ENCODE assay signal across 1 cellular context in the genomic region with DNA sequence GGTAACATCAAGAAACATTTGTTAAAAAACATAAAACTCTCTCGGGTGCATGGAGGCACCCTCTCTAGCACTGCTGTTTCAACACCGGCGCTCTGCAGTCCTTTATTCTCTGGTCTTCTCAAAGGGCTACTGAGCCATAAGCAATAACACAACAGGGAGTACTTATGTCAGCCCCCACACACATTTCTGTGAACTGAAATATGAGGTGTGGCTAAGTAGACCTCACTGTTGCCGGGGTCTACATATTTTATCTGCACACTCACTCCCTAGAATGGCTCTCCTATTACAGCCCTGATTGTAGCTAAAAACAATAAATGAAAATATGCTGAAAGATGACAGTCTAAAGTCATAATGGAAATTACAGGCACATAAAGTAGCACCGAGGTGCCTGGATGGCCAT.
TF ChIP-seq lines count a peak whose summit lies in the region.

No MANE protein-coding gene starts in this region.

TF ChIP-seq in GM23338, 12 proteins besides CTCF, POLR2A, EP300 and RAD21 (continued from another document):
- TF ChIP-seq, protein P1, sequence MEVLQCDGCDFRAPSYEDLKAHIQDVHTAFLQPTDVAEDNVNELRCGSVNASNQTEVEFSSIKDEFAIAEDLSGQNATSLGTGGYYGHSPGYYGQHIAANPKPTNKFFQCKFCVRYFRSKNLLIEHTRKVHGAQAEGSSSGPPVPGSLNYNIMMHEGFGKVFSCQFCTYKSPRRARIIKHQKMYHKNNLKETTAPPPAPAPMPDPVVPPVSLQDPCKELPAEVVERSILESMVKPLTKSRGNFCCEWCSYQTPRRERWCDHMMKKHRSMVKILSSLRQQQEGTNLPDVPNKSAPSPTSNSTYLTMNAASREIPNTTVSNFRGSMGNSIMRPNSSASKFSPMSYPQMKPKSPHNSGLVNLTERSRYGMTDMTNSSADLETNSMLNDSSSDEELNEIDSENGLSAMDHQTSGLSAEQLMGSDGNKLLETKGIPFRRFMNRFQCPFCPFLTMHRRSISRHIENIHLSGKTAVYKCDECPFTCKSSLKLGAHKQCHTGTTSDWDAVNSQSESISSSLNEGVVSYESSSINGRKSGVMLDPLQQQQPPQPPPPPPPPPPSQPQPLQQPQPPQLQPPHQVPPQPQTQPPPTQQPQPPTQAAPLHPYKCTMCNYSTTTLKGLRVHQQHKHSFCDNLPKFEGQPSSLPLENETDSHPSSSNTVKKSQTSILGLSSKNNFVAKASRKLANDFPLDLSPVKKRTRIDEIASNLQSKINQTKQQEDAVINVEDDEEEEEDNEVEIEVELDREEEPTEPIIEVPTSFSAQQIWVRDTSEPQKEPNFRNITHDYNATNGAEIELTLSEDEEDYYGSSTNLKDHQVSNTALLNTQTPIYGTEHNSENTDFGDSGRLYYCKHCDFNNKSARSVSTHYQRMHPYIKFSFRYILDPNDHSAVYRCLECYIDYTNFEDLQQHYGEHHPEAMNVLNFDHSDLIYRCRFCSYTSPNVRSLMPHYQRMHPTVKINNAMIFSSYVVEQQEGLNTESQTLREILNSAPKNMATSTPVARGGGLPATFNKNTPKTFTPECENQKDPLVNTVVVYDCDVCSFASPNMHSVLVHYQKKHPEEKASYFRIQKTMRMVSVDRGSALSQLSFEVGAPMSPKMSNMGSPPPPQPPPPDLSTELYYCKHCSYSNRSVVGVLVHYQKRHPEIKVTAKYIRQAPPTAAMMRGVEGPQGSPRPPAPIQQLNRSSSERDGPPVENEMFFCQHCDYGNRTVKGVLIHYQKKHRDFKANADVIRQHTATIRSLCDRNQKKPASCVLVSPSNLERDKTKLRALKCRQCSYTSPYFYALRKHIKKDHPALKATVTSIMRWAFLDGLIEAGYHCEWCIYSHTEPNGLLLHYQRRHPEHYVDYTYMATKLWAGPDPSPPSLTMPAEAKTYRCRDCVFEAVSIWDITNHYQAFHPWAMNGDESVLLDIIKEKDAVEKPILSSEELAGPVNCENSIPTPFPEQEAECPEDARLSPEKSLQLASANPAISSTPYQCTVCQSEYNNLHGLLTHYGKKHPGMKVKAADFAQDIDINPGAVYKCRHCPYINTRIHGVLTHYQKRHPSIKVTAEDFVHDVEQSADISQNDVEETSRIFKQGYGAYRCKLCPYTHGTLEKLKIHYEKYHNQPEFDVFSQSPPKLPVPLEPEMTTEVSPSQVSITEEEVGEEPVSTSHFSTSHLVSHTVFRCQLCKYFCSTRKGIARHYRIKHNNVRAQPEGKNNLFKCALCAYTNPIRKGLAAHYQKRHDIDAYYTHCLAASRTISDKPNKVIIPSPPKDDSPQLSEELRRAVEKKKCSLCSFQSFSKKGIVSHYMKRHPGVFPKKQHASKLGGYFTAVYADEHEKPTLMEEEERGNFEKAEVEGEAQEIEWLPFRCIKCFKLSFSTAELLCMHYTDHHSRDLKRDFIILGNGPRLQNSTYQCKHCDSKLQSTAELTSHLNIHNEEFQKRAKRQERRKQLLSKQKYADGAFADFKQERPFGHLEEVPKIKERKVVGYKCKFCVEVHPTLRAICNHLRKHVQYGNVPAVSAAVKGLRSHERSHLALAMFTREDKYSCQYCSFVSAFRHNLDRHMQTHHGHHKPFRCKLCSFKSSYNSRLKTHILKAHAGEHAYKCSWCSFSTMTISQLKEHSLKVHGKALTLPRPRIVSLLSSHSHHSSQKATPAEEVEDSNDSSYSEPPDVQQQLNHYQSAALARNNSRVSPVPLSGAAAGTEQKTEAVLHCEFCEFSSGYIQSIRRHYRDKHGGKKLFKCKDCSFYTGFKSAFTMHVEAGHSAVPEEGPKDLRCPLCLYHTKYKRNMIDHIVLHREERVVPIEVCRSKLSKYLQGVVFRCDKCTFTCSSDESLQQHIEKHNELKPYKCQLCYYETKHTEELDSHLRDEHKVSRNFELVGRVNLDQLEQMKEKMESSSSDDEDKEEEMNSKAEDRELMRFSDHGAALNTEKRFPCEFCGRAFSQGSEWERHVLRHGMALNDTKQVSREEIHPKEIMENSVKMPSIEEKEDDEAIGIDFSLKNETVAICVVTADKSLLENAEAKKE (CRISPR knock-in tag; IDR thresholded peaks at IDR 0.05) = no peak
- TF ChIP-seq EZH2phosphoT487 (IDR thresholded peaks at IDR 0.05; ENCODE audit: unreplicated experiment) (no peak), JUNB (IDR thresholded peaks at IDR 0.05; ENCODE audit: unreplicated experiment) (no peak), ZNF331 (CRISPR knock-in tag; IDR thresholded peaks at IDR 0.05; ENCODE audit: low read depth) (no peak), ZNF114 (CRISPR knock-in tag; IDR thresholded peaks at IDR 0.05) (no peak), CREB1 (CRISPR knock-in tag; IDR thresholded peaks at IDR 0.05; ENCODE audit: low read depth) (no peak), POLR2AphosphoS5 (IDR thresholded peaks at IDR 0.05; ENCODE audit: low read depth) (no peak), EZH2 (IDR thresholded peaks at IDR 0.05; ENCODE audit: low read depth, unreplicated experiment) (no peak), NANOG (IDR thresholded peaks at IDR 0.05; ENCODE audit: borderline replicate concordance) (no peak)
- TF ChIP-seq, protein P2, sequence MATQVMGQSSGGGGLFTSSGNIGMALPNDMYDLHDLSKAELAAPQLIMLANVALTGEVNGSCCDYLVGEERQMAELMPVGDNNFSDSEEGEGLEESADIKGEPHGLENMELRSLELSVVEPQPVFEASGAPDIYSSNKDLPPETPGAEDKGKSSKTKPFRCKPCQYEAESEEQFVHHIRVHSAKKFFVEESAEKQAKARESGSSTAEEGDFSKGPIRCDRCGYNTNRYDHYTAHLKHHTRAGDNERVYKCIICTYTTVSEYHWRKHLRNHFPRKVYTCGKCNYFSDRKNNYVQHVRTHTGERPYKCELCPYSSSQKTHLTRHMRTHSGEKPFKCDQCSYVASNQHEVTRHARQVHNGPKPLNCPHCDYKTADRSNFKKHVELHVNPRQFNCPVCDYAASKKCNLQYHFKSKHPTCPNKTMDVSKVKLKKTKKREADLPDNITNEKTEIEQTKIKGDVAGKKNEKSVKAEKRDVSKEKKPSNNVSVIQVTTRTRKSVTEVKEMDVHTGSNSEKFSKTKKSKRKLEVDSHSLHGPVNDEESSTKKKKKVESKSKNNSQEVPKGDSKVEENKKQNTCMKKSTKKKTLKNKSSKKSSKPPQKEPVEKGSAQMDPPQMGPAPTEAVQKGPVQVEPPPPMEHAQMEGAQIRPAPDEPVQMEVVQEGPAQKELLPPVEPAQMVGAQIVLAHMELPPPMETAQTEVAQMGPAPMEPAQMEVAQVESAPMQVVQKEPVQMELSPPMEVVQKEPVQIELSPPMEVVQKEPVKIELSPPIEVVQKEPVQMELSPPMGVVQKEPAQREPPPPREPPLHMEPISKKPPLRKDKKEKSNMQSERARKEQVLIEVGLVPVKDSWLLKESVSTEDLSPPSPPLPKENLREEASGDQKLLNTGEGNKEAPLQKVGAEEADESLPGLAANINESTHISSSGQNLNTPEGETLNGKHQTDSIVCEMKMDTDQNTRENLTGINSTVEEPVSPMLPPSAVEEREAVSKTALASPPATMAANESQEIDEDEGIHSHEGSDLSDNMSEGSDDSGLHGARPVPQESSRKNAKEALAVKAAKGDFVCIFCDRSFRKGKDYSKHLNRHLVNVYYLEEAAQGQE (IDR thresholded peaks at IDR 0.05; ENCODE audit: unreplicated experiment) = no peak
- TF ChIP-seq, protein P3, sequence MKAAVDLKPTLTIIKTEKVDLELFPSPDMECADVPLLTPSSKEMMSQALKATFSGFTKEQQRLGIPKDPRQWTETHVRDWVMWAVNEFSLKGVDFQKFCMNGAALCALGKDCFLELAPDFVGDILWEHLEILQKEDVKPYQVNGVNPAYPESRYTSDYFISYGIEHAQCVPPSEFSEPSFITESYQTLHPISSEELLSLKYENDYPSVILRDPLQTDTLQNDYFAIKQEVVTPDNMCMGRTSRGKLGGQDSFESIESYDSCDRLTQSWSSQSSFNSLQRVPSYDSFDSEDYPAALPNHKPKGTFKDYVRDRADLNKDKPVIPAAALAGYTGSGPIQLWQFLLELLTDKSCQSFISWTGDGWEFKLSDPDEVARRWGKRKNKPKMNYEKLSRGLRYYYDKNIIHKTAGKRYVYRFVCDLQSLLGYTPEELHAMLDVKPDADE (IDR thresholded peaks at IDR 0.05) = no peak
